Comparison of ENCODE assay signal across 1 cellular context in the genomic region with DNA sequence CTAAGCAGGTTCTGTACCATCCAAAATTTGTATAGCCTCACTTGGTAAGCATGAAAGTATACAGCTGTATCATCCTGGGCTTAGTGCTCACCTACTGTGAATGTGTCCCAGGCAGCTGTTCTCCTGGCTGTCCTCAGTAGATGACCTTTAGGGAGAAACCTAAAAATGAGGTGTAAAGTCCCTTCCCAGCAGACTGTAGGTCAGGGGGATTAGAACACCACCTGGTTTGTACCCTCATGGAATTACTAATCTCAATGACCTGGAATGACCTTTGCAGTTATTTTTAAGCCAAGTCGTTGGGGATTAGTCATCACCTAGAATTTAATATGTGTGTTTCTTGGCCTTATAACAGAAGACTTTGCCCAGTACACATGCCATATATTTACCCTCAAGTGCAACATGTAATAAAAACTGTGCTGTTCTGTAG.
TF ChIP-seq lines count a peak whose summit lies in the region.

No MANE protein-coding gene starts in this region.

TF ChIP-seq in HepG2, 621 proteins besides CTCF, POLR2A, EP300 and RAD21:
- TF ChIP-seq, protein P1, sequence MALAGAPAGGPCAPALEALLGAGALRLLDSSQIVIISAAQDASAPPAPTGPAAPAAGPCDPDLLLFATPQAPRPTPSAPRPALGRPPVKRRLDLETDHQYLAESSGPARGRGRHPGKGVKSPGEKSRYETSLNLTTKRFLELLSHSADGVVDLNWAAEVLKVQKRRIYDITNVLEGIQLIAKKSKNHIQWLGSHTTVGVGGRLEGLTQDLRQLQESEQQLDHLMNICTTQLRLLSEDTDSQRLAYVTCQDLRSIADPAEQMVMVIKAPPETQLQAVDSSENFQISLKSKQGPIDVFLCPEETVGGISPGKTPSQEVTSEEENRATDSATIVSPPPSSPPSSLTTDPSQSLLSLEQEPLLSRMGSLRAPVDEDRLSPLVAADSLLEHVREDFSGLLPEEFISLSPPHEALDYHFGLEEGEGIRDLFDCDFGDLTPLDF (CRISPR knock-in tag; IDR thresholded peaks at IDR 0.05), result no peak
- TF ChIP-seq POGZ (CRISPR knock-in tag; IDR thresholded peaks at IDR 0.05), result no peak
- TF ChIP-seq, protein P2, sequence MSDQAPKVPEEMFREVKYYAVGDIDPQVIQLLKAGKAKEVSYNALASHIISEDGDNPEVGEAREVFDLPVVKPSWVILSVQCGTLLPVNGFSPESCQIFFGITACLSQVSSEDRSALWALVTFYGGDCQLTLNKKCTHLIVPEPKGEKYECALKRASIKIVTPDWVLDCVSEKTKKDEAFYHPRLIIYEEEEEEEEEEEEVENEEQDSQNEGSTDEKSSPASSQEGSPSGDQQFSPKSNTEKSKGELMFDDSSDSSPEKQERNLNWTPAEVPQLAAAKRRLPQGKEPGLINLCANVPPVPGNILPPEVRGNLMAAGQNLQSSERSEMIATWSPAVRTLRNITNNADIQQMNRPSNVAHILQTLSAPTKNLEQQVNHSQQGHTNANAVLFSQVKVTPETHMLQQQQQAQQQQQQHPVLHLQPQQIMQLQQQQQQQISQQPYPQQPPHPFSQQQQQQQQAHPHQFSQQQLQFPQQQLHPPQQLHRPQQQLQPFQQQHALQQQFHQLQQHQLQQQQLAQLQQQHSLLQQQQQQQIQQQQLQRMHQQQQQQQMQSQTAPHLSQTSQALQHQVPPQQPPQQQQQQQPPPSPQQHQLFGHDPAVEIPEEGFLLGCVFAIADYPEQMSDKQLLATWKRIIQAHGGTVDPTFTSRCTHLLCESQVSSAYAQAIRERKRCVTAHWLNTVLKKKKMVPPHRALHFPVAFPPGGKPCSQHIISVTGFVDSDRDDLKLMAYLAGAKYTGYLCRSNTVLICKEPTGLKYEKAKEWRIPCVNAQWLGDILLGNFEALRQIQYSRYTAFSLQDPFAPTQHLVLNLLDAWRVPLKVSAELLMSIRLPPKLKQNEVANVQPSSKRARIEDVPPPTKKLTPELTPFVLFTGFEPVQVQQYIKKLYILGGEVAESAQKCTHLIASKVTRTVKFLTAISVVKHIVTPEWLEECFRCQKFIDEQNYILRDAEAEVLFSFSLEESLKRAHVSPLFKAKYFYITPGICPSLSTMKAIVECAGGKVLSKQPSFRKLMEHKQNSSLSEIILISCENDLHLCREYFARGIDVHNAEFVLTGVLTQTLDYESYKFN (CRISPR knock-in tag; conservative IDR thresholded peaks at IDR 0.05), result no peak
- TF ChIP-seq ZNF549 (CRISPR knock-in tag; IDR thresholded peaks at IDR 0.05), result no peak
- TF ChIP-seq, protein P3, sequence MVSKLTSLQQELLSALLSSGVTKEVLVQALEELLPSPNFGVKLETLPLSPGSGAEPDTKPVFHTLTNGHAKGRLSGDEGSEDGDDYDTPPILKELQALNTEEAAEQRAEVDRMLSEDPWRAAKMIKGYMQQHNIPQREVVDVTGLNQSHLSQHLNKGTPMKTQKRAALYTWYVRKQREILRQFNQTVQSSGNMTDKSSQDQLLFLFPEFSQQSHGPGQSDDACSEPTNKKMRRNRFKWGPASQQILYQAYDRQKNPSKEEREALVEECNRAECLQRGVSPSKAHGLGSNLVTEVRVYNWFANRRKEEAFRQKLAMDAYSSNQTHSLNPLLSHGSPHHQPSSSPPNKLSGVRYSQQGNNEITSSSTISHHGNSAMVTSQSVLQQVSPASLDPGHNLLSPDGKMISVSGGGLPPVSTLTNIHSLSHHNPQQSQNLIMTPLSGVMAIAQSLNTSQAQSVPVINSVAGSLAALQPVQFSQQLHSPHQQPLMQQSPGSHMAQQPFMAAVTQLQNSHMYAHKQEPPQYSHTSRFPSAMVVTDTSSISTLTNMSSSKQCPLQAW (CRISPR knock-in tag; IDR thresholded peaks at IDR 0.05), result no peak
- no peak for TF ChIP-seq ZFP36 (IDR thresholded peaks at IDR 0.05; ENCODE audit: borderline replicate concordance, low read depth, low read length, partially characterized antibody)
- TF ChIP-seq, protein P4, sequence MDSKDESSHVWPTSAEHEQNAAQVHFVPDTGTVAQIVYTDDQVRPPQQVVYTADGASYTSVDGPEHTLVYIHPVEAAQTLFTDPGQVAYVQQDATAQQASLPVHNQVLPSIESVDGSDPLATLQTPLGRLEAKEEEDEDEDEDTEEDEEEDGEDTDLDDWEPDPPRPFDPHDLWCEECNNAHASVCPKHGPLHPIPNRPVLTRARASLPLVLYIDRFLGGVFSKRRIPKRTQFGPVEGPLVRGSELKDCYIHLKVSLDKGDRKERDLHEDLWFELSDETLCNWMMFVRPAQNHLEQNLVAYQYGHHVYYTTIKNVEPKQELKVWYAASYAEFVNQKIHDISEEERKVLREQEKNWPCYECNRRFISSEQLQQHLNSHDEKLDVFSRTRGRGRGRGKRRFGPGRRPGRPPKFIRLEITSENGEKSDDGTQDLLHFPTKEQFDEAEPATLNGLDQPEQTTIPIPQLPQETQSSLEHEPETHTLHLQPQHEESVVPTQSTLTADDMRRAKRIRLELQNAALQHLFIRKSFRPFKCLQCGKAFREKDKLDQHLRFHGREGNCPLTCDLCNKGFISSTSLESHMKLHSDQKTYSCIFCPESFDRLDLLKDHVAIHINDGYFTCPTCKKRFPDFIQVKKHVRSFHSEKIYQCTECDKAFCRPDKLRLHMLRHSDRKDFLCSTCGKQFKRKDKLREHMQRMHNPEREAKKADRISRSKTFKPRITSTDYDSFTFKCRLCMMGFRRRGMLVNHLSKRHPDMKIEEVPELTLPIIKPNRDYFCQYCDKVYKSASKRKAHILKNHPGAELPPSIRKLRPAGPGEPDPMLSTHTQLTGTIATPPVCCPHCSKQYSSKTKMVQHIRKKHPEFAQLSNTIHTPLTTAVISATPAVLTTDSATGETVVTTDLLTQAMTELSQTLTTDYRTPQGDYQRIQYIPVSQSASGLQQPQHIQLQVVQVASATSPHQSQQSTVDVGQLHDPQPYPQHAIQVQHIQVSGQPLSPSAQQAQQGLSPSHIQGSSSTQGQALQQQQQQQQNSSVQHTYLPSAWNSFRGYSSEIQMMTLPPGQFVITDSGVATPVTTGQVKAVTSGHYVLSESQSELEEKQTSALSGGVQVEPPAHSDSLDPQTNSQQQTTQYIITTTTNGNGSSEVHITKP (CRISPR knock-in tag; IDR thresholded peaks at IDR 0.05; ENCODE audit: low read depth), result no peak
- no peak for TF ChIP-seq ZNF589 (CRISPR knock-in tag; conservative IDR thresholded peaks at IDR 0.05)
- TF ChIP-seq, protein P5, sequence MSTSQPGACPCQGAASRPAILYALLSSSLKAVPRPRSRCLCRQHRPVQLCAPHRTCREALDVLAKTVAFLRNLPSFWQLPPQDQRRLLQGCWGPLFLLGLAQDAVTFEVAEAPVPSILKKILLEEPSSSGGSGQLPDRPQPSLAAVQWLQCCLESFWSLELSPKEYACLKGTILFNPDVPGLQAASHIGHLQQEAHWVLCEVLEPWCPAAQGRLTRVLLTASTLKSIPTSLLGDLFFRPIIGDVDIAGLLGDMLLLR (CRISPR knock-in tag; IDR thresholded peaks at IDR 0.05), result no peak
- no peak for TF ChIP-seq ZNF180 (CRISPR knock-in tag; IDR thresholded peaks at IDR 0.05; ENCODE audit: borderline replicate concordance, low read depth)
- no peak for TF ChIP-seq DPF2 (CRISPR knock-in tag; IDR thresholded peaks at IDR 0.05; ENCODE audit: borderline replicate concordance, low read depth)
